8 cellular contexts compared by ENCODE assay signal in genomic region chr7:75156913-75157399, GRCh38.
A peak's percentile ranks its signal among the peaks of the same experiment; 100 is the strongest.
DNase-seq lines count a peak whose midpoint lies in the region; ATAC-seq, FAIRE-seq and TF ChIP-seq lines count a peak whose summit lies in the region.
"Not testable (repeated sequence)": the region's sequence is repeated elsewhere in the genome, so short reads cannot be mapped to it uniquely, and the experiment has no call there.

No MANE protein-coding gene starts in this region.

- not testable (repeated sequence) for H3K9ac ChIP-seq in GM23248; astrocyte (ENCODE audit: low read length)

- not testable (repeated sequence) for H3K4me1 Mint-ChIP-seq in activated CD4-positive, alpha-beta T cell treated with anti-CD3 and anti-CD28 coated beads, Interleukin-2, amount 10 ng/mL, durations not matched to agents 24 days and 14 days; astrocyte (ENCODE audit: low read depth, unreplicated experiment); stimulated activated effector memory CD8-positive, alpha-beta T cell treated with anti-CD3 and anti-CD28 coated beads, Interleukin-12 subunit alpha, Interleukin-12 subunit beta, amount 100 ng/mL, for 72 hours

- not testable (repeated sequence) for H3K9me3 ChIP-seq in GM23248 (ENCODE audit: low read depth); astrocyte (ENCODE audit: insufficient read depth, low read depth, low read length); right atrium auricular region; prostate gland

- H3K4me1 ChIP-seq in GM23248 (ENCODE audit: insufficient read depth); astrocyte (ENCODE audit: insufficient read depth, low read length); right atrium auricular region; prostate gland (replicated peaks): not testable (repeated sequence)

- not testable (repeated sequence) for H3K27me3 ChIP-seq in GM23248 (replicated peaks; ENCODE audit: insufficient read depth); astrocyte (ENCODE audit: insufficient read depth, low read length); right atrium auricular region; prostate gland (replicated peaks; ENCODE audit: insufficient read depth)

- in situ Hi-C loops in GM23248 (cut with MboI) = not testable (repeated sequence)

- FAIRE-seq in astrocyte (lab: Jason Lieb, UNC) = not testable (repeated sequence)

- H3K36me3 Mint-ChIP-seq in activated CD4-positive, alpha-beta T cell treated with anti-CD3 and anti-CD28 coated beads, Interleukin-2, amount 10 ng/mL, durations not matched to agents 24 days and 14 days (ENCODE audit: low read depth); astrocyte (ENCODE audit: low read depth, unreplicated experiment); stimulated activated effector memory CD8-positive, alpha-beta T cell treated with anti-CD3 and anti-CD28 coated beads, Interleukin-12 subunit alpha, Interleukin-12 subunit beta, amount 100 ng/mL, for 72 hours: not testable (repeated sequence)

- H3K4me3 ChIP-seq in GM23248 = peak overlapping the region; percentile 67
- peak overlapping the region; percentile 5 for H3K4me3 ChIP-seq in astrocyte (ENCODE audit: insufficient read depth, low read depth, low read length)
- peak overlapping the region; percentile 35 to 53 for H3K4me3 ChIP-seq in right atrium auricular region
- H3K4me3 ChIP-seq in prostate gland = peak overlapping the region; percentile 18 to 26

- not testable (repeated sequence) for H3K4me3 Mint-ChIP-seq in activated CD4-positive, alpha-beta T cell treated with anti-CD3 and anti-CD28 coated beads, Interleukin-2, amount 10 ng/mL, durations not matched to agents 24 days and 14 days; astrocyte (ENCODE audit: unreplicated experiment); stimulated activated effector memory CD8-positive, alpha-beta T cell treated with anti-CD3 and anti-CD28 coated beads, Interleukin-12 subunit alpha, Interleukin-12 subunit beta, amount 100 ng/mL, for 72 hours

- not testable (repeated sequence) for H2AFZ ChIP-seq in GM23248; astrocyte (ENCODE audit: low read depth, low read length)

- H3K27me3 Mint-ChIP-seq in activated CD4-positive, alpha-beta T cell treated with anti-CD3 and anti-CD28 coated beads, Interleukin-2, amount 10 ng/mL, durations not matched to agents 24 days and 14 days; astrocyte (ENCODE audit: low read depth, unreplicated experiment): not testable (repeated sequence)

- DNase-seq in GM23248; astrocyte (ENCODE audit: low read depth): not testable (repeated sequence)
- peak; percentile 98 for DNase-seq in activated CD4-positive, alpha-beta T cell treated with anti-CD3 and anti-CD28 coated beads, Interleukin-2, amount 10 ng/mL, durations not matched to agents 24 days and 14 days
- DNase-seq in right atrium auricular region (ENCODE audit: low spot score) (peak; percentile 96), prostate gland (ENCODE audit: low spot score) (peak; percentile 89)
- peak; percentile 87 to 97 for DNase-seq in stimulated activated effector memory CD8-positive, alpha-beta T cell treated with anti-CD3 and anti-CD28 coated beads, Interleukin-12 subunit alpha, Interleukin-12 subunit beta, amount 100 ng/mL, for 72 hours (ENCODE audit: low spot score in 2 of 2)

- not testable (repeated sequence) for H3K79me2 ChIP-seq in GM23248 (ENCODE audit: insufficient read depth); astrocyte (ENCODE audit: insufficient read depth, low read length)

- H3K36me3 ChIP-seq in GM23248 (ENCODE audit: low read depth); astrocyte (ENCODE audit: insufficient read depth, low read length); right atrium auricular region; prostate gland: not testable (repeated sequence)

- H3K4me2 ChIP-seq in GM23248 (ENCODE audit: unreplicated experiment) = not testable (repeated sequence)
- peak overlapping the region; percentile 76 for H3K4me2 ChIP-seq in astrocyte (ENCODE audit: low read length)

- not testable (repeated sequence) for H3K9me3 Mint-ChIP-seq in activated CD4-positive, alpha-beta T cell treated with anti-CD3 and anti-CD28 coated beads, Interleukin-2, amount 10 ng/mL, durations not matched to agents 24 days and 14 days; astrocyte (ENCODE audit: unreplicated experiment); stimulated activated effector memory CD8-positive, alpha-beta T cell treated with anti-CD3 and anti-CD28 coated beads, Interleukin-12 subunit alpha, Interleukin-12 subunit beta, amount 100 ng/mL, for 72 hours

- not testable (repeated sequence) for H3K27ac ChIP-seq in GM23248; astrocyte (ENCODE audit: low read depth, low read length); prostate gland
- H3K27ac ChIP-seq in right atrium auricular region = peak overlapping the region; percentile 53 to 67

- not testable (repeated sequence) for H3K27ac Mint-ChIP-seq in activated CD4-positive, alpha-beta T cell treated with anti-CD3 and anti-CD28 coated beads, Interleukin-2, amount 10 ng/mL, durations not matched to agents 24 days and 14 days; astrocyte (ENCODE audit: unreplicated experiment); stimulated activated effector memory CD8-positive, alpha-beta T cell treated with anti-CD3 and anti-CD28 coated beads, Interleukin-12 subunit alpha, Interleukin-12 subunit beta, amount 100 ng/mL, for 72 hours

- WGBS in GM23248 (ENCODE audit: low coverage in 1 of 2, low lambda C conversion rate in 2 of 2, missing lambda C conversion rate in 2 of 2), 2 experiments = 1% methylated on average over 18 of the region's 52 CpGs
- 0% methylated on average over 15 of the region's 52 CpGs for WGBS in prostate gland

- TF ChIP-seq CTCF in astrocyte (IDR thresholded peaks at IDR 0.05; ENCODE audit: insufficient read depth, low read depth, low read length); right atrium auricular region (IDR thresholded peaks at IDR 0.05); prostate gland (IDR thresholded peaks at IDR 0.05): not testable (repeated sequence)

- intact Hi-C loops in activated CD4-positive, alpha-beta T cell treated with anti-CD3 and anti-CD28 coated beads, Interleukin-2, amount 10 ng/mL, durations not matched to agents 24 days and 14 days (cut with micrococcal nuclease); prostate gland (cut with DNase I): not testable (repeated sequence)

- not testable (repeated sequence) for H3F3A ChIP-seq in GM23248 (ENCODE audit: insufficient read depth)

- TF ChIP-seq POLR2A in prostate gland (IDR thresholded peaks at IDR 0.05) = not testable (repeated sequence)

- H3K9me2 ChIP-seq in GM23248 (ENCODE audit: insufficient read depth) = not testable (repeated sequence)

- ATAC-seq in GM18499 (IDR thresholded peaks at IDR 0.05; ENCODE audit: insufficient read depth, unreplicated experiment) (peak; percentile 74), HG03460 (IDR thresholded peaks at IDR 0.05; ENCODE audit: unreplicated experiment) (peak; percentile 86)
- peak; percentile 92 for ATAC-seq in stimulated activated effector memory CD8-positive, alpha-beta T cell treated with anti-CD3 and anti-CD28 coated beads, Interleukin-12 subunit alpha, Interleukin-12 subunit beta, amount 100 ng/mL, for 72 hours

- H4K20me1 ChIP-seq in GM23248 (ENCODE audit: insufficient read depth); astrocyte (ENCODE audit: insufficient read depth, low read length): not testable (repeated sequence)

Comparison
In these comparisons a context has a peak if more than half of its experiments do, and no peak if none do; other contexts are left out.
1. H3K4me3 ChIP-seq: peak in every context shown above with its lines; median percentile 67 in GM23248; 44 in right atrium auricular region; 22 in prostate gland; 5 in astrocyte.